Comparison of ENCODE assay signal across 22 cellular contexts in the genomic region with DNA sequence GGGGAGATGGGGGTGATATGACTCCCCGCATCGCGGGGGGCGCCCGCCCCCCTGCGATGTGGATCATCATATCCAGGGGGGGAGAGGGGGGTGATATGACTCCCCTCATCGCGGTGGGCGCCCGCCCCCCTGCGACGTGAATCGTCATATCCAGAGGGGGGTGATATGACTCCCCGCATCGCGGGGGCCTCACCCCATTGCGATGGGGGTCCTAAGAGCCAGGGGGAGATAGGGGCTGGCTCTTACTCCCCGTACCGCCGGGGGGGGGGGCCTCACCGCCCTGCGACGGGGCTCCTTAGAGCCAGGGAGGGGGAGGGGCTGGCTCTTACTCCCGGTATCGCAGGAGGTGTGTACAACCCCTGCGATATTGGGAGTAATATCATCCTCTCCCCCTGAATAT. TPM values are rescaled to one million over a fixed set of nuclear protein-coding genes. Genes with fewer than 3 reads are reported as not detected.
"Had no signal": no experiment of that assay in that cellular context is flagged by ENCODE, and none has a peak within 500 bp of the region (broad histone marks: within the 10 kb centered on the region; RNA-seq: fewer than 3 reads in every experiment).

No MANE protein-coding gene starts in this region.

RNA-seq across cellular contexts. Expression of a gene that starts 54.5 kb away (rescaled TPM):
- total RNA-seq: naive thymus-derived CD8-positive, alpha-beta T cell; natural killer cell treated with Interleukin-12 subunit alpha and Interleukin-12 subunit beta and Interleukin-15 and Interleukin-18, amount 100 ng/mL, for 72 hours; neural crest cell; omental fat pad; osteocyte; pancreas; posterior vena cava; prostate gland; pulmonary artery endothelial cell; right atrium auricular region; sciatic nerve; smooth muscle cell; spleen; stomach; subcutaneous adipose tissue; temporal lobe; thoracic aorta; thyroid gland; tibial nerve; upper lobe of left lung; ureter; vagina had no signal
